In the genomic region with DNA sequence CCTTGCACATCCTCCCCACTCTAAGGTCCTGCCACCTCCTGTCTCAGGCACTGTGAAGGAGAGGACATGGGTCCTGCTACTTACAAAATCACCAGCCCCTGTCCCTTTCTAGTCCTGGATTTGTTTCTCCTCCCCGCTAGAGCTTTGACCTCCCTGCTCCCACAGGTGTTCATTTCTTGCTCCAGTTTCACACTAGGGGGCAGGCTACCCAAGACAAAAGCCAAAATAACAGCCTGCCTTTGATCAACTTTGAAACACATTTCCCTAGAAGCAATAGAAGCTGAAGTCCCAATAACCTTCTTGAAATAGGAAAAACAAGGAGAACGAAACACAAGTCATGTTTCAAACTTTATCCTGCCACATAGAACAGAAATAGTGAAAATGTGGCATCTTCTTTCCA, we compare ENCODE assay signal across 7 cellular contexts.
DNase-seq lines count a peak whose midpoint lies in the region; ATAC-seq, FAIRE-seq and TF ChIP-seq lines count a peak whose summit lies in the region.

No MANE protein-coding gene starts in this region.

- H3K4me3 ChIP-seq in SU-DHL-6 (ENCODE audit: insufficient read depth, low read length, poor library complexity, severe bottlenecking) (no peak overlapping the region), endothelial cell of umbilical vein (replicated peaks in 1 of 3; ENCODE audit: insufficient read depth in 1 of 3, low read depth in 1 of 3, low read length in 3 of 3) (no peak overlapping the region)

- intact Hi-C loops in endothelial cell of umbilical vein (cut with micrococcal nuclease): loop anchor here (1.0 kb wide), 2 partner anchors 100 to 121 kb away; no protein-coding TSS in a partner anchor

- H3K9ac ChIP-seq in SU-DHL-6 (ENCODE audit: low read length): no peak overlapping the region
- H3K9ac ChIP-seq in endothelial cell of umbilical vein (replicated peaks; ENCODE audit: extremely low read depth, insufficient read depth, low read length): no peak overlapping the region

- no peaks in the 10 kb centered on the region for H3K36me3 ChIP-seq in SU-DHL-6 (ENCODE audit: low read length)
- H3K36me3 ChIP-seq in endothelial cell of umbilical vein (ENCODE audit: control insufficient read depth in 2 of 2, extremely low read depth in 1 of 2, insufficient read depth in 2 of 2, low read length in 2 of 2): no peaks in the 10 kb centered on the region

- no peaks in the 10 kb centered on the region for H3K9me1 ChIP-seq in endothelial cell of umbilical vein (replicated peaks; ENCODE audit: control insufficient read depth, extremely low read depth, insufficient read depth, low read length)

- ATAC-seq in HG02759 (IDR thresholded peaks at IDR 0.05; ENCODE audit: unreplicated experiment): peak; percentile 61

- TF ChIP-seq CTCF in GM10266 (IDR thresholded peaks at IDR 0.05; ENCODE audit: control insufficient read depth, insufficient read depth, low read depth, missing control alignments) (peak; percentile 55), SU-DHL-6 (IDR thresholded peaks at IDR 0.05; ENCODE audit: insufficient read depth, low read length, poor library complexity, severe bottlenecking) (peak; percentile 40), endothelial cell of umbilical vein (IDR thresholded peaks at IDR 0.05; ENCODE audit: extremely low read depth in 1 of 2, insufficient read depth in 1 of 2, low read depth in 1 of 2, low read length in 2 of 2) (peak; percentile 44 to 57), progenitor cell of endocrine pancreas (IDR thresholded peaks at IDR 0.05; ENCODE audit: unreplicated experiment) (peak; percentile 68)

- H3K4me1 Mint-ChIP-seq in progenitor cell of endocrine pancreas (ENCODE audit: low read depth): no peaks in the 10 kb centered on the region

- no peak for FAIRE-seq in endothelial cell of umbilical vein (lab: Jason Lieb, UNC)

- CTCF ChIA-PET in endothelial cell of umbilical vein (lab: Charles Lee): interaction anchor here (0.6 to 4.8 kb wide), 19 partner anchors 9 to 854 kb away, joined by 3 to 90 read pairs (median 5); no protein-coding TSS in a partner anchor

- no peaks in the 10 kb centered on the region for H3F3A ChIP-seq in SU-DHL-6 (ENCODE audit: insufficient read depth)

- DNase-seq in GM10266 (ENCODE audit: extremely low spot score): peak; percentile 39
- peak; percentile 40 for DNase-seq in endothelial cell of umbilical vein (ENCODE audit: low read depth, low spot score)
- peak; percentile 13 for DNase-seq in progenitor cell of endocrine pancreas (ENCODE audit: low spot score, unreplicated experiment)
- no peak for DNase-seq in NK-92 (lab: John Stamatoyannopoulos, UW; ENCODE audit: unreplicated experiment)
- no peak for DNase-seq in MV-4-11 (lab: John Stamatoyannopoulos, UW)

- H3K4me3 Mint-ChIP-seq in progenitor cell of endocrine pancreas (ENCODE audit: low read depth): no peak overlapping the region

- H3K27me3 Mint-ChIP-seq in progenitor cell of endocrine pancreas: no peaks in the 10 kb centered on the region

- H3K9me3 Mint-ChIP-seq in progenitor cell of endocrine pancreas (ENCODE audit: low read depth): no peaks in the 10 kb centered on the region

- no peaks in the 10 kb centered on the region for H3K4me1 ChIP-seq in endothelial cell of umbilical vein (ENCODE audit: control insufficient read depth, extremely low read depth, insufficient read depth, low read length)

- BruUV-seq in endothelial cell of umbilical vein (replicated peaks; lab: Mats Ljungman, UMichigan): no TSS peak

- H3K4me2 ChIP-seq in SU-DHL-6 (ENCODE audit: low read depth, low read length, poor library complexity, severe bottlenecking) (no peak overlapping the region), endothelial cell of umbilical vein (ENCODE audit: insufficient read depth, low read length) (no peak overlapping the region)

- H3K9me3 ChIP-seq in SU-DHL-6 (ENCODE audit: insufficient read depth, low read length) (no peaks in the 10 kb centered on the region), endothelial cell of umbilical vein (replicated peaks; ENCODE audit: control insufficient read depth, insufficient read depth, low read length) (no peaks in the 10 kb centered on the region)

- no peak overlapping the region for H3K27ac Mint-ChIP-seq in progenitor cell of endocrine pancreas

- no peak for TF ChIP-seq POLR2A in endothelial cell of umbilical vein (IDR thresholded peaks at IDR 0.05; ENCODE audit: low read depth, low read length)

- no peak overlapping the region for H3K27ac ChIP-seq in SU-DHL-6 (ENCODE audit: low read depth, low read length)
- H3K27ac ChIP-seq in endothelial cell of umbilical vein (ENCODE audit: insufficient read depth, low read depth, low read length): no peak overlapping the region

- POLR2A ChIA-PET in endothelial cell of umbilical vein (lab: Charles Lee): no interaction called here

- H3K36me3 Mint-ChIP-seq in progenitor cell of endocrine pancreas (ENCODE audit: insufficient read depth): no peaks in the 10 kb centered on the region

- H3K27me3 ChIP-seq in SU-DHL-6 (ENCODE audit: low read length): no peaks in the 10 kb centered on the region
- H3K27me3 ChIP-seq in endothelial cell of umbilical vein (ENCODE audit: control insufficient read depth in 2 of 2, insufficient read depth in 2 of 2, low read length in 2 of 2): no peaks in the 10 kb centered on the region

- H3K79me2 ChIP-seq in SU-DHL-6 (ENCODE audit: insufficient read depth, low read length): no peaks in the 10 kb centered on the region
- no peaks in the 10 kb centered on the region for H3K79me2 ChIP-seq in endothelial cell of umbilical vein (ENCODE audit: control insufficient read depth, insufficient read depth, low read length)

- H4K20me1 ChIP-seq in SU-DHL-6 (ENCODE audit: low read depth, low read length): no peaks in the 10 kb centered on the region
- no peaks in the 10 kb centered on the region for H4K20me1 ChIP-seq in endothelial cell of umbilical vein (replicated peaks; ENCODE audit: control insufficient read depth, extremely low read depth, insufficient read depth, low read length)

- H2AFZ ChIP-seq in SU-DHL-6 (ENCODE audit: low read depth, low read length, severe bottlenecking) (no peak overlapping the region), endothelial cell of umbilical vein (ENCODE audit: low read depth, low read length) (no peak overlapping the region)

- no peaks in the 10 kb centered on the region for H3K9me2 ChIP-seq in SU-DHL-6 (replicated peaks; ENCODE audit: insufficient read depth, low read length)

- dilution Hi-C loops in endothelial cell of umbilical vein (cut with MboI; ENCODE audit: extremely low pct_ligation_motif_present, low sequenced_read_pairs): no loop called here

TF ChIP-seq in endothelial cell of umbilical vein, 7 proteins besides CTCF, POLR2A, EP300 and RAD21:
- TF ChIP-seq EZH2 (IDR thresholded peaks at IDR 0.05; ENCODE audit: borderline replicate concordance, low read depth, low read length, severe bottlenecking): no peak
- TF ChIP-seq JUN (IDR thresholded peaks at IDR 0.05; ENCODE audit: borderline replicate concordance, insufficient read depth, insufficient read length, low read depth): no peak
- TF ChIP-seq MYC (IDR thresholded peaks at IDR 0.05; ENCODE audit: low read depth, low read length): no peak
- TF ChIP-seq FOS (IDR thresholded peaks at IDR 0.05; ENCODE audit: borderline replicate concordance, insufficient read depth, low read length): no peak
- TF ChIP-seq POLR2AphosphoS5 (IDR thresholded peaks at IDR 0.05; ENCODE audit: insufficient read depth, low read depth, low read length): no peak
- no peak for TF ChIP-seq MAX (IDR thresholded peaks at IDR 0.05; ENCODE audit: insufficient read depth, insufficient read length)
- TF ChIP-seq GATA2 (IDR thresholded peaks at IDR 0.05; ENCODE audit: insufficient read depth, insufficient read length, low read depth, low read length): no peak
TF ChIP-seq in endothelial cell of umbilical vein: peak in this region for 0.

Comparison
In these comparisons a context has a peak if more than half of its experiments do, and no peak if none do; other contexts are left out.
1. DNase-seq: peak in GM10266 (single experiment), endothelial cell of umbilical vein (single experiment) and progenitor cell of endocrine pancreas (single experiment); none in NK-92 (single experiment) and MV-4-11 (single experiment).
2. Peak in every context shown above with its lines, with median percentiles within 50 percentile points of each other: CTCF ChIP-seq.